ENCODE assay signal across 1 cellular context in genomic region chr16:85735225-85735722, GRCh38.
TF ChIP-seq lines count a peak whose summit lies in the region.

No MANE protein-coding gene starts in this region.

TF ChIP-seq in H1, 55 proteins besides CTCF, POLR2A, EP300 and RAD21:
- TF ChIP-seq SP4 (IDR thresholded peaks at IDR 0.05; ENCODE audit: low read length) = no peak
- TF ChIP-seq EGR1 (IDR thresholded peaks at IDR 0.05; ENCODE audit: borderline replicate concordance, low read depth, low read length) = no peak
- no peak for TF ChIP-seq RBBP5 (IDR thresholded peaks at IDR 0.05; ENCODE audit: borderline replicate concordance, low read depth, low read length)
- TF ChIP-seq SIRT6 (IDR thresholded peaks at IDR 0.05; ENCODE audit: low read length) = no peak
- no peak for TF ChIP-seq SIN3A (conservative IDR thresholded peaks at IDR 0.05 in 1 of 2, IDR thresholded peaks at IDR 0.05 in 1 of 2; ENCODE audit: low read depth in 1 of 2, low read length in 2 of 2)
- no peak for TF ChIP-seq SRF (IDR thresholded peaks at IDR 0.05; ENCODE audit: low read depth, low read length)
- no peak for TF ChIP-seq HDAC2 (IDR thresholded peaks at IDR 0.05; ENCODE audit: borderline replicate concordance in 1 of 2, low read depth in 2 of 2, low read length in 2 of 2)
- TF ChIP-seq KDM1A (IDR thresholded peaks at IDR 0.05; ENCODE audit: borderline replicate concordance, low read length) = no peak
- TF ChIP-seq CHD2 (IDR thresholded peaks at IDR 0.05; ENCODE audit: low read length) = no peak
- TF ChIP-seq POU5F1 (IDR thresholded peaks at IDR 0.05; ENCODE audit: low read depth, low read length) = no peak
- no peak for TF ChIP-seq CHD1 (IDR thresholded peaks at IDR 0.05; ENCODE audit: low read depth, low read length)
- TF ChIP-seq KDM5A (IDR thresholded peaks at IDR 0.05; ENCODE audit: low read length) = no peak
- no peak for TF ChIP-seq TAF1 (IDR thresholded peaks at IDR 0.05; ENCODE audit: low read depth, low read length)
- TF ChIP-seq FOSL1 (IDR thresholded peaks at IDR 0.05; ENCODE audit: insufficient read depth, low read depth, low read length) = no peak
- TF ChIP-seq ATF2 (IDR thresholded peaks at IDR 0.05; ENCODE audit: low read length) = no peak
